1 cellular context compared by ENCODE assay signal in genomic region chr22:35209203-35209602, GRCh38.
A peak's percentile ranks its signal among the peaks of the same experiment; 100 is the strongest.
TF ChIP-seq lines count a peak whose summit lies in the region.

No MANE protein-coding gene starts in this region.

TF ChIP-seq in K562, 482 proteins besides CTCF, POLR2A, EP300 and RAD21 (continued from another document and continues in another):
- TF ChIP-seq MGA (IDR thresholded peaks at IDR 0.05) (no peak), NEUROD1 (IDR thresholded peaks at IDR 0.05; ENCODE audit: borderline replicate concordance, low read depth, low read length, partially characterized antibody) (no peak), CBX8 (IDR thresholded peaks at IDR 0.05; ENCODE audit: borderline replicate concordance, extremely low read depth, low read depth, low read length, poor library complexity, severe bottlenecking) (no peak), ARID4B (CRISPR knock-in tag; IDR thresholded peaks at IDR 0.05) (no peak), PCBP2 (IDR thresholded peaks at IDR 0.05; ENCODE audit: low read depth, low read length, poor library complexity, severe bottlenecking) (no peak), L3MBTL2 (IDR thresholded peaks at IDR 0.05) (0 out of 2 replicates have a peak, but pooled peaks have one; percentile 43), SMAD4 (CRISPR knock-in tag; conservative IDR thresholded peaks at IDR 0.05) (peak; percentile 80), IFI16 (CRISPR knock-in tag; IDR thresholded peaks at IDR 0.05) (no peak), ZNF224 (CRISPR knock-in tag; IDR thresholded peaks at IDR 0.05) (no peak), ZNF143 (CRISPR knock-in tag; IDR thresholded peaks at IDR 0.05) (no peak), RBBP5 (IDR thresholded peaks at IDR 0.05; ENCODE audit: borderline replicate concordance, insufficient read depth, low read length, poor library complexity, severe bottlenecking) (no peak), MTF1 (CRISPR knock-in tag; IDR thresholded peaks at IDR 0.05; ENCODE audit: borderline replicate concordance) (no peak), ZC3H8 (IDR thresholded peaks at IDR 0.05) (no peak), ZBTB26 (CRISPR knock-in tag; IDR thresholded peaks at IDR 0.05) (no peak), ATF3 (IDR thresholded peaks at IDR 0.05) (no peak), ATF3 (CRISPR knock-in tag; conservative IDR thresholded peaks at IDR 0.05) (no peak), DEAF1 (CRISPR knock-in tag; IDR thresholded peaks at IDR 0.05) (no peak), PKNOX1 (IDR thresholded peaks at IDR 0.05) (peak; percentile 41), EZH2 (IDR thresholded peaks at IDR 0.05; ENCODE audit: borderline replicate concordance, low read depth, low read length) (no peak), BCLAF1 (IDR thresholded peaks at IDR 0.05; ENCODE audit: borderline replicate concordance in 1 of 2, control insufficient read depth in 1 of 2, low read depth in 2 of 2, low read length in 1 of 2) (no peak), MXI1 (IDR thresholded peaks at IDR 0.05; ENCODE audit: low read depth, low read length) (no peak), NCOR1 (IDR thresholded peaks at IDR 0.05) (peak; percentile 81), NCOA1 (IDR thresholded peaks at IDR 0.05; ENCODE audit: low read depth) (0 out of 2 replicates have a peak, but pooled peaks have one; percentile 36), ZNF239 (CRISPR knock-in tag; IDR thresholded peaks at IDR 0.05) (no peak), MED1 (CRISPR knock-in tag; IDR thresholded peaks at IDR 0.05; ENCODE audit: borderline replicate concordance) (no peak), CBFA2T3 (IDR thresholded peaks at IDR 0.05) (peak; percentile 91), DPF2 (IDR thresholded peaks at IDR 0.05) (peak; percentile 67; the same call in 1 of the 2 replicates), CBX5 (IDR thresholded peaks at IDR 0.05; ENCODE audit: borderline replicate concordance, low read depth) (no peak), TAL1 (IDR thresholded peaks at IDR 0.05) (peak; percentile 84), EHMT2 (IDR thresholded peaks at IDR 0.05) (no peak), NFIC (IDR thresholded peaks at IDR 0.05) (peak; percentile 48), SUPT5H (IDR thresholded peaks at IDR 0.05) (no peak), CREB1 (IDR thresholded peaks at IDR 0.05) (no peak), CREB1 (CRISPR knock-in tag; IDR thresholded peaks at IDR 0.05) (no peak), CREM (IDR thresholded peaks at IDR 0.05; ENCODE audit: low read depth) (peak; percentile 29; the same call in 1 of the 2 replicates), NR3C1 (CRISPR knock-in tag; IDR thresholded peaks at IDR 0.05) (no peak)
